In the genomic region with DNA sequence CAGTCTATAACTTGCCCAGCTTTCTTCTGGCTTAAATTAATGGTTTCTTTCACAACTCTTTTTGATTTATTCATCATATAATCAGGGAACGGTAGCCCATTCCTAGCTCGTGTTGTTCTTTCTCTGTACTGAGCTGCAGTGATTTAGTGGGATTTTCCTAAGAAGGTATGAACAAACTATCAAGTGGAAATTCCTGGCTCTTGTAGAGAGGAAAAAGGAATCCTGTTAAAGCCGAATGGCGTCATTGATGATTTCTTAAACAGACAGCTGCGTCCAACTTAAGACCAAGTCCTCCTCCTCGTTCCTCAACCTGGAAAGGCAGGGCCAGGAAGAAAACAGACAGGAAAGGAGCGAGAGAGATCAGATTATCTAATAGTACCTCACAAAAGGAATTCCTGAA, we compare ENCODE assay signal across 19 cellular contexts.
"Had no signal": no experiment of that assay in that cellular context is flagged by ENCODE, and none has a peak within 500 bp of the region (broad histone marks: within the 10 kb centered on the region; RNA-seq: fewer than 3 reads in every experiment).

No MANE protein-coding gene starts in this region.

- DNase-seq: activated CD4-positive, alpha-beta T cell treated with anti-CD3 and anti-CD28 coated beads for 4 hours; activated CD4-positive, alpha-beta T cell treated with anti-CD3 and anti-CD28 coated beads, Interleukin-2, amount 50 U/mL, for 48 hours; activated CD4-positive, CD25-positive, alpha-beta regulatory T cell; activated naive CD4-positive, alpha-beta T cell treated with anti-CD3 and anti-CD28 coated beads, Interleukin-2, amount 10 ng/mL, durations not matched to agents 7 days and 5 days; activated T-cell treated with anti-CD3 and anti-CD28 coated beads, Interleukin-2, amount 50 U/mL, for 48 hours; foreskin melanocyte; immature natural killer cell; lower lobe of right lung; naive thymus-derived CD4-positive, alpha-beta T cell; stimulated activated CD4-positive, alpha-beta T cell treated with anti-CD3 and anti-CD28 coated beads, Interleukin-12 subunit alpha, Interleukin-12 subunit beta, amount 100 ng/mL, for 4 hours; stimulated activated CD4-positive, alpha-beta T cell treated with anti-CD3 and anti-CD28 coated beads, Interleukin-4, amount 100 ng/mL, for 4 hours; stimulated activated naive CD8-positive, alpha-beta T cell treated with anti-CD3 and anti-CD28 coated beads, Interleukin-15, Interleukin-2, amounts not matched to agents 100 U/mL and 50 U/mL, for 24 hours; substantia nigra; T1000; thyroid gland; upper lobe of right lung had no signal

- H3K4me3 ChIP-seq: hepatocyte, lower lobe of right lung, prostate gland, right atrium auricular region, thyroid gland, upper lobe of right lung had no signal

- ATAC-seq: naive thymus-derived CD4-positive, alpha-beta T cell; stimulated activated naive CD8-positive, alpha-beta T cell treated with anti-CD3 and anti-CD28 coated beads, Interleukin-15, Interleukin-2, amounts not matched to agents 100 U/mL and 50 U/mL, for 24 hours; upper lobe of right lung had no signal
